ENCODE assay signal across 19 cellular contexts in genomic region chr10:370222-370825, GRCh38.
A peak's percentile ranks its signal among the peaks of the same experiment; 100 is the strongest.
DNase-seq lines count a peak whose midpoint lies in the region; ATAC-seq and TF ChIP-seq lines count a peak whose summit lies in the region.
"Had no signal": no experiment of that assay in that cellular context is flagged by ENCODE, and none has a peak within 500 bp of the region (broad histone marks: within the 10 kb centered on the region; RNA-seq: fewer than 3 reads in every experiment).

No MANE protein-coding gene starts in this region.

- H3K4me1 ChIP-seq in GM23248 (ENCODE audit: insufficient read depth) (peaks cover 21% of the 10 kb centered on the region), ascending aorta (peaks cover 12 to 44% of the 10 kb centered on the region in 2 donors), gastroesophageal sphincter (peaks cover 0 to 45% (median 0%) of the 10 kb centered on the region in 3 donors), PC-9 (replicated peaks; ENCODE audit: insufficient read depth) (no peaks in the 10 kb centered on the region)

- H3K4me2 ChIP-seq in GM23248 (ENCODE audit: unreplicated experiment): no peak overlapping the region
- H3K4me2 ChIP-seq in PC-9: no peak overlapping the region

- H3K9me3 ChIP-seq in GM23248 (ENCODE audit: low read depth): no peaks in the 10 kb centered on the region
- no peaks in the 10 kb centered on the region for H3K9me3 ChIP-seq in ascending aorta
- H3K9me3 ChIP-seq in gastroesophageal sphincter: no peaks in the 10 kb centered on the region
- no peaks in the 10 kb centered on the region for H3K9me3 ChIP-seq in PC-9 (ENCODE audit: insufficient read depth, low read depth)
- H3K9me3 ChIP-seq: HAP-1 had no signal

- H3K79me2 ChIP-seq in GM23248 (ENCODE audit: insufficient read depth) (no peaks in the 10 kb centered on the region), PC-9 (ENCODE audit: low read depth) (no peaks in the 10 kb centered on the region)

- TF ChIP-seq EP300 in gastroesophageal sphincter (IDR thresholded peaks at IDR 0.05): no peak

- no peak overlapping the region for H3K9ac ChIP-seq in GM23248

- 58 to 60% methylated on average over 14 to 18 of the region's 18 CpGs for WGBS in GM23248 (ENCODE audit: low coverage in 1 of 2, low lambda C conversion rate in 2 of 2, missing lambda C conversion rate in 2 of 2), 2 experiments
- WGBS in gastroesophageal sphincter (ENCODE audit: low coverage in 1 of 2), 2 donors: 44 to 48% methylated on average over 7 to 9 of the region's 18 CpGs

- TF ChIP-seq POLR2A in gastroesophageal sphincter (IDR thresholded peaks at IDR 0.05): no peak

- DNase-seq in GM23248 (peak; percentile 12), ascending aorta (ENCODE audit: low spot score in 2 of 2) (no peak), renal cortical epithelial cell (ENCODE audit: low read depth) (peak; percentile 26), cerebellar nuclear complex (lab: John Stamatoyannopoulos, UW) (no peak), PC-9 (no peak)
- DNase-seq: activated B cell treated with CpG ODN at 0.5 μM for 24 hours; activated naive CD8-positive, alpha-beta T cell treated with anti-CD3 and anti-CD28 coated beads for 36 hours; caudate nucleus; effector memory CD8-positive, alpha-beta T cell; kidney glomerular epithelial cell; NCI-H1048; NCI-H2029 treated with DMSO at 0.1 percent for 48 hours; NCI-H510A treated with DMSO at 0.1 percent for 48 hours; Right ventricle myocardium superior; T-helper 17 cell had no signal

- ATAC-seq in gastroesophageal sphincter (no peak), HG03442 (IDR thresholded peaks at IDR 0.05; ENCODE audit: unreplicated experiment) (no peak), GM21526 (IDR thresholded peaks at IDR 0.05; ENCODE audit: low FRiP score, unreplicated experiment) (no peak)
- ATAC-seq: effector memory CD8-positive, alpha-beta T cell; T-helper 17 cell had no signal

- H3K9me2 ChIP-seq in GM23248 (ENCODE audit: insufficient read depth): no peaks in the 10 kb centered on the region
- H3K9me2 ChIP-seq in PC-9 (ENCODE audit: insufficient read depth): no peaks in the 10 kb centered on the region

- in situ Hi-C loops in GM23248 (cut with MboI): no loop called here

- POLR2A ChIA-PET in PC-9 (lab: Charles Lee; ENCODE audit: unreplicated experiment): no interaction called here

- H3K36me3 ChIP-seq in GM23248 (ENCODE audit: low read depth) (peaks cover 12% of the 10 kb centered on the region; the same call in 1 of the 2 replicates), ascending aorta (peaks cover 11 to 16% of the 10 kb centered on the region in 2 donors), gastroesophageal sphincter (peaks cover 0 to 53% of the 10 kb centered on the region in 2 donors), PC-9 (ENCODE audit: low read depth) (no peaks in the 10 kb centered on the region)

- BruUV-seq in PC-9 (replicated peaks; lab: Mats Ljungman, UMichigan): no TSS peak

- no peak overlapping the region for H2AFZ ChIP-seq in GM23248
- no peak overlapping the region for H2AFZ ChIP-seq in PC-9

- H3K27me3 ChIP-seq in GM23248 (replicated peaks; ENCODE audit: insufficient read depth) (no peaks in the 10 kb centered on the region), ascending aorta (no peaks in the 10 kb centered on the region), gastroesophageal sphincter (no peaks in the 10 kb centered on the region), PC-9 (ENCODE audit: insufficient read depth, low read depth) (peaks cover 60% of the 10 kb centered on the region)

- H3K4me3 ChIP-seq in GM23248: no peak overlapping the region
- H3K4me3 ChIP-seq in ascending aorta: peak overlapping the region in 1 of 2 donors; percentile 58
- H3K4me3 ChIP-seq in gastroesophageal sphincter: no peak overlapping the region
- no peak overlapping the region for H3K4me3 ChIP-seq in PC-9
- H3K4me3 ChIP-seq: HAP-1 had no signal

- intact Hi-C loops in ascending aorta (cut with DNase I): no loop called here
- intact Hi-C loops in PC-9 (cut with micrococcal nuclease; ENCODE audit: unreplicated experiment): no loop called here

- H4K20me1 ChIP-seq in GM23248 (ENCODE audit: insufficient read depth) (no peaks in the 10 kb centered on the region), PC-9 (ENCODE audit: insufficient read depth) (no peaks in the 10 kb centered on the region)

- H3K27ac ChIP-seq in GM23248: no peak overlapping the region
- H3K27ac ChIP-seq in ascending aorta: peak overlapping the region; percentile 82 to 86
- peak overlapping the region in 3 of 4 donors; percentile 51 to 73 (median 60) for H3K27ac ChIP-seq in gastroesophageal sphincter
- no peak overlapping the region for H3K27ac ChIP-seq in PC-9

- H3F3A ChIP-seq in GM23248 (ENCODE audit: insufficient read depth) (peaks cover 15% of the 10 kb centered on the region), PC-9 (ENCODE audit: insufficient read depth, low read depth) (no peaks in the 10 kb centered on the region)

- TF ChIP-seq CTCF in ascending aorta (IDR thresholded peaks at IDR 0.05) (no peak), gastroesophageal sphincter (IDR thresholded peaks at IDR 0.05) (no peak), PC-9 (conservative IDR thresholded peaks at IDR 0.05) (no peak)

- CTCF ChIA-PET in PC-9 (lab: Charles Lee): no interaction called here

Comparison
In these comparisons a context has a peak if more than half of its experiments do, and no peak if none do; other contexts are left out.
1. DNase-seq: peak in GM23248 (single experiment) and renal cortical epithelial cell (single experiment); none in ascending aorta (0 of 2), cerebellar nuclear complex (0 of 2) and PC-9 (0 of 2).
2. H3K27ac ChIP-seq: peak in ascending aorta (2 of 2) and gastroesophageal sphincter (3 of 4); none in GM23248 (single experiment) and PC-9 (single experiment).